Comparison of ENCODE assay signal across 8 cellular contexts in genomic region chr19:9834726-9835506, GRCh38. TPM values are rescaled to one million over a fixed set of nuclear protein-coding genes. Genes with fewer than 3 reads are reported as not detected.
DNase-seq lines count a peak whose midpoint lies in the region; ATAC-seq and TF ChIP-seq lines count a peak whose summit lies in the region.

Gene PIN1 (plus strand): TSS chr19:9835318. CDS start chr19:9835345, 27 bp downstream.

- H2BK15ac ChIP-seq in mesendoderm (replicated peaks; ENCODE audit: low read depth), result no peak within 1 kb of the TSS

- H3K27ac ChIP-seq in HUES48 (ENCODE audit: low read depth, low read length) (peak within 1 kb of the TSS; percentile 35), mesendoderm (ENCODE audit: low read depth, low read length) (no peak within 1 kb of the TSS)

- H2BK5ac ChIP-seq in mesendoderm (ENCODE audit: low read length), result no peak within 1 kb of the TSS

- H3K27me3 Mint-ChIP-seq in Calu3 (ENCODE audit: unreplicated experiment), result no peaks in the 10 kb centered on the region
- H3K27me3 Mint-ChIP-seq in activated CD8-positive, alpha-beta memory T cell treated with anti-CD3 and anti-CD28 coated beads, Interleukin-2, amount 10 ng/mL, durations not matched to agents 7 days and 5 days, result no peaks in the 10 kb centered on the region

- peaks cover 14% of the 10 kb centered on the region for H3K79me1 ChIP-seq in mesendoderm (ENCODE audit: low read length)

- no peak for TF ChIP-seq CTCF in Calu3 (IDR thresholded peaks at IDR 0.05; ENCODE audit: unreplicated experiment)

- H3K4me3 Mint-ChIP-seq in Calu3 (ENCODE audit: low read depth, unreplicated experiment), result peak within 1 kb of the TSS; percentile 82
- H3K4me3 Mint-ChIP-seq in activated CD8-positive, alpha-beta memory T cell treated with anti-CD3 and anti-CD28 coated beads, Interleukin-2, amount 10 ng/mL, durations not matched to agents 7 days and 5 days, result peak within 1 kb of the TSS; percentile 90

- H3K79me2 ChIP-seq in mesendoderm (ENCODE audit: control insufficient read depth, insufficient read depth, low read length), result peaks cover 12% of the 10 kb centered on the region

- peak; percentile 97 for DNase-seq in Calu3
- peak; percentile 94 for DNase-seq in NT2/D1 (ENCODE audit: low read depth, low spot score)
- peak; percentile 100 for DNase-seq in activated CD8-positive, alpha-beta memory T cell treated with anti-CD3 and anti-CD28 coated beads, Interleukin-2, amount 10 ng/mL, durations not matched to agents 7 days and 5 days
- peak; percentile 99 for DNase-seq in mesendoderm
- DNase-seq in stimulated activated CD8-positive, alpha-beta memory T cell treated with anti-CD3 and anti-CD28 coated beads, Interleukin-15, amount 100 ng/mL, for 1 hour (ENCODE audit: low read depth), result peak; percentile 98

- H3K4me2 ChIP-seq in mesendoderm (ENCODE audit: low read length), result peak within 1 kb of the TSS; percentile 92

- BruUV-seq in Calu3 (replicated peaks; lab: Mats Ljungman, UMichigan), result no TSS peak

- H3K27ac Mint-ChIP-seq in Calu3 (ENCODE audit: unreplicated experiment), result peak within 1 kb of the TSS; percentile 63
- peak within 1 kb of the TSS; percentile 92 for H3K27ac Mint-ChIP-seq in activated CD8-positive, alpha-beta memory T cell treated with anti-CD3 and anti-CD28 coated beads, Interleukin-2, amount 10 ng/mL, durations not matched to agents 7 days and 5 days

- CTCF ChIA-PET in Calu3 (lab: Charles Lee), result interaction anchor here (0.5 kb wide), 1 partner anchor 252 kb away, joined by 3 read pairs; no protein-coding TSS in a partner anchor
- CTCF ChIA-PET in activated CD8-positive, alpha-beta memory T cell treated with anti-CD3 and anti-CD28 coated beads, Interleukin-2, amount 10 ng/mL, durations not matched to agents 7 days and 5 days (lab: Charles Lee), result interaction anchor here (0.6 to 1.5 kb wide), 11 partner anchors 8 to 165 kb away, joined by 3 to 10 read pairs (median 3); partner anchors contain the start of genes FBXL12 and ZNF846

- H3K4me1 ChIP-seq in HUES48 (ENCODE audit: control insufficient read depth, insufficient read depth, low read length) (no peaks in the 10 kb centered on the region), NT2/D1 (ENCODE audit: insufficient read depth, insufficient read length) (no peaks in the 10 kb centered on the region), endocrine pancreas (ENCODE audit: control insufficient read depth, insufficient read depth, low read length) (no peaks in the 10 kb centered on the region), mesendoderm (ENCODE audit: control insufficient read depth, low read depth, low read length) (no peaks in the 10 kb centered on the region)

- no peak within 1 kb of the TSS for H2BK120ac ChIP-seq in mesendoderm (ENCODE audit: low read depth, low read length)

- H3K4me3 ChIP-seq in HUES48 (ENCODE audit: low read depth, low read length) (peak within 1 kb of the TSS; percentile 80), NT2/D1 (ENCODE audit: insufficient read length, low read depth) (peak within 1 kb of the TSS; percentile 76), endocrine pancreas (ENCODE audit: control insufficient read depth, insufficient read depth, low read length) (peak within 1 kb of the TSS; percentile 63), mesendoderm (ENCODE audit: low read length) (peak within 1 kb of the TSS; percentile 92)

- no peaks in the 10 kb centered on the region for H3K27me3 ChIP-seq in HUES48 (ENCODE audit: control insufficient read depth, insufficient read depth, low read length)
- no peaks in the 10 kb centered on the region for H3K27me3 ChIP-seq in NT2/D1 (ENCODE audit: insufficient read depth, insufficient read length)
- H3K27me3 ChIP-seq in endocrine pancreas (ENCODE audit: control insufficient read depth, insufficient read depth, low read length), result no peaks in the 10 kb centered on the region
- no peaks in the 10 kb centered on the region for H3K27me3 ChIP-seq in mesendoderm (ENCODE audit: insufficient read depth, low read length, poor library complexity)

- peak within 1 kb of the TSS; percentile 89 for H3K56ac ChIP-seq in mesendoderm (ENCODE audit: low read length)

- no peaks in the 10 kb centered on the region for H3K9me3 Mint-ChIP-seq in Calu3 (ENCODE audit: low read depth, unreplicated experiment)
- H3K9me3 Mint-ChIP-seq in activated CD8-positive, alpha-beta memory T cell treated with anti-CD3 and anti-CD28 coated beads, Interleukin-2, amount 10 ng/mL, durations not matched to agents 7 days and 5 days (ENCODE audit: low read depth), result no peaks in the 10 kb centered on the region

- H3K36me3 Mint-ChIP-seq in Calu3 (ENCODE audit: insufficient read depth, unreplicated experiment), result peaks cover 35% of the 10 kb centered on the region
- H3K36me3 Mint-ChIP-seq in activated CD8-positive, alpha-beta memory T cell treated with anti-CD3 and anti-CD28 coated beads, Interleukin-2, amount 10 ng/mL, durations not matched to agents 7 days and 5 days, result peaks cover 17% of the 10 kb centered on the region

- ATAC-seq in GM21381 (IDR thresholded peaks at IDR 0.05; ENCODE audit: unreplicated experiment), result peak; percentile 94
- ATAC-seq in activated CD8-positive, alpha-beta memory T cell treated with anti-CD3 and anti-CD28 coated beads, Interleukin-2, amount 10 ng/mL, durations not matched to agents 7 days and 5 days, result peak; percentile 98

- peak within 1 kb of the TSS; percentile 74 for H3K4ac ChIP-seq in mesendoderm (ENCODE audit: low read depth, low read length)

- peaks cover 6% of the 10 kb centered on the region for H3K4me1 Mint-ChIP-seq in Calu3 (ENCODE audit: low read depth, unreplicated experiment)
- peaks cover 27% of the 10 kb centered on the region for H3K4me1 Mint-ChIP-seq in activated CD8-positive, alpha-beta memory T cell treated with anti-CD3 and anti-CD28 coated beads, Interleukin-2, amount 10 ng/mL, durations not matched to agents 7 days and 5 days

- H3K18ac ChIP-seq in mesendoderm (ENCODE audit: low read length), result peak within 1 kb of the TSS; percentile 89

- H3K36me3 ChIP-seq in HUES48 (ENCODE audit: control insufficient read depth, insufficient read depth, low read length) (peaks cover 28% of the 10 kb centered on the region), NT2/D1 (ENCODE audit: insufficient read depth, insufficient read length, low read length) (peaks cover 43% of the 10 kb centered on the region), endocrine pancreas (ENCODE audit: control insufficient read depth, insufficient read depth, low read length) (no peaks in the 10 kb centered on the region), mesendoderm (ENCODE audit: control insufficient read depth, insufficient read depth, low read length) (peaks cover 5% of the 10 kb centered on the region)

- H3K23ac ChIP-seq in mesendoderm (ENCODE audit: low read length), result no peak within 1 kb of the TSS

- H3K9ac ChIP-seq in HUES48 (ENCODE audit: low read depth, low read length) (peak within 1 kb of the TSS; percentile 41), NT2/D1 (ENCODE audit: insufficient read length, low read depth) (peak within 1 kb of the TSS; percentile 93), endocrine pancreas (ENCODE audit: control insufficient read depth, insufficient read depth, low read length) (peak within 1 kb of the TSS; percentile 86), mesendoderm (ENCODE audit: low read length) (peak within 1 kb of the TSS; percentile 84)

- H3K9me3 ChIP-seq in HUES48 (ENCODE audit: control insufficient read depth, insufficient read depth, low read length) (no peaks in the 10 kb centered on the region), NT2/D1 (ENCODE audit: insufficient read depth, low read length) (no peaks in the 10 kb centered on the region), endocrine pancreas (ENCODE audit: control insufficient read depth, low read length) (no peaks in the 10 kb centered on the region)

- H4K5ac ChIP-seq in mesendoderm (ENCODE audit: low read length), result no peak within 1 kb of the TSS

- WGBS in mesendoderm (ENCODE audit: extremely low coverage, insufficient coverage, low lambda C conversion rate), result no CpG with 5 or more reads among the region's 73 CpGs

- peak within 1 kb of the TSS; percentile 77 for H4K8ac ChIP-seq in mesendoderm (ENCODE audit: low read depth, low read length)

- intact Hi-C loops in Calu3 (cut with micrococcal nuclease; ENCODE audit: unreplicated experiment), result no loop called here

- H2AK5ac ChIP-seq in mesendoderm (ENCODE audit: low read length), result no peak within 1 kb of the TSS

RNA-seq across cellular contexts. Expression of gene PIN1, which starts in this region (rescaled TPM):
- total RNA-seq in Calu3 (2022), result 49.5 and 51.0 TPM in 2 replicates
- total RNA-seq in activated CD8-positive, alpha-beta memory T cell treated with anti-CD3 and anti-CD28 coated beads, Interleukin-2, amount 10 ng/mL, durations not matched to agents 7 days and 5 days, result 100 to 1,000 TPM; 103 to 116 TPM
- 58.6 TPM for polyA plus RNA-seq in mesendoderm (2013, experiment 1 of 2)
- 60.9 TPM for polyA plus RNA-seq in mesendoderm (2013, experiment 2 of 2)

Comparison
In these comparisons a context has a peak if more than half of its experiments do, and no peak if none do; other contexts are left out.
1. H3K9ac ChIP-seq: peak in every context shown above with its lines; median percentile 93 in NT2/D1; 86 in endocrine pancreas; 84 in mesendoderm; 41 in HUES48.